ENCODE assay signal across 8 cellular contexts in genomic region chr6:139996253-139996834, GRCh38.
DNase-seq lines count a peak whose midpoint lies in the region; ATAC-seq, FAIRE-seq and TF ChIP-seq lines count a peak whose summit lies in the region.

No MANE protein-coding gene starts in this region.

- DNase-seq in HTR-8/SVneo (ENCODE audit: insufficient read length, low spot score) (no peak), cerebellar cortex (ENCODE audit: low spot score) (peak; percentile 49), NCI-H446 treated with DMSO at 0.1 percent for 48 hours (lab: John Stamatoyannopoulos, UW) (no peak), Peyer's patch (no peak)
- no peak for DNase-seq in activated T-cell treated with anti-CD3 and anti-CD28 coated beads, Interleukin-2, amount 50 U/mL, for 1 hour

- no peaks in the 10 kb centered on the region for H3K4me1 ChIP-seq in Peyer's patch

- TF ChIP-seq CTCF in GM12872 (IDR thresholded peaks at IDR 0.05; ENCODE audit: insufficient read depth, low read depth, low read length) (peak; percentile 29; the same call in 1 of the 3 replicates), Peyer's patch (IDR thresholded peaks at IDR 0.05) (peak in 1 of 6 experiments; percentile 5)

- peak; percentile 75 for ATAC-seq in GM21447 (IDR thresholded peaks at IDR 0.05; ENCODE audit: unreplicated experiment)
- no peak for ATAC-seq in HG03139 (IDR thresholded peaks at IDR 0.05; ENCODE audit: unreplicated experiment)

- H3K36me3 ChIP-seq in Peyer's patch = no peaks in the 10 kb centered on the region

- no peak for TF ChIP-seq POLR2A in Peyer's patch (IDR thresholded peaks at IDR 0.05)

- H3K9me3 ChIP-seq in Peyer's patch = no peaks in the 10 kb centered on the region

- no peaks in the 10 kb centered on the region for H3K27me3 ChIP-seq in Peyer's patch

- H3K4me3 ChIP-seq in Peyer's patch = no peak overlapping the region

- peak; percentile 58 for FAIRE-seq in HTR-8/SVneo (lab: Jason Lieb, UNC)

- no peak overlapping the region for H3K27ac ChIP-seq in Peyer's patch
